Comparison of ENCODE assay signal across 10 cellular contexts in the genomic region with DNA sequence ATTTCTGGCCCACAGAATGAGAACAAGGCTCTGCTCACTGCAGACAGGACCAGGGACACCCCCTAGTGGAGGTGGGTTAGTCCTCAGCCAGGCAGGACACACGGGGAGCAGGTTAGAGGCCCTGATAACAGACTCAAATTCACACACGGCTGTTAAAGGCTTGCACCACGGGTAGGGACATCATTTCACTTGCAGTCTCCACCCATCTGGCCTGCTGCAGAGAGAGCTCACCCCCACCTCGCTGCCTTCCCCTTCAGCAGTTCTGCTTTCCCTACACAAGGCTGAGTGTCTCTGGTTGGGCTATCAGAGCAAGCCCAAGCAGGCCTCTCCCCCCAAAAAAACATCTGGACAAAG. TPM values are rescaled to one million over a fixed set of nuclear protein-coding genes. Genes with fewer than 3 reads are reported as not detected.
DNase-seq lines count a peak whose midpoint lies in the region; ATAC-seq, FAIRE-seq and TF ChIP-seq lines count a peak whose summit lies in the region.
"Had no signal": no experiment of that assay in that cellular context is flagged by ENCODE, and none has a peak within 500 bp of the region (broad histone marks: within the 10 kb centered on the region; RNA-seq: fewer than 3 reads in every experiment).

No MANE protein-coding gene starts in this region.

- no peak overlapping the region for H2BK120ac ChIP-seq in H9 (ENCODE audit: low read depth, low read length, poor library complexity, severe bottlenecking)

- H2AFZ ChIP-seq in H9 (ENCODE audit: low read length) = no peak overlapping the region
- H2AFZ ChIP-seq in astrocyte (ENCODE audit: low read depth, low read length) = no peak overlapping the region
- no peak overlapping the region for H2AFZ ChIP-seq in HepG2 (ENCODE audit: low read length)

- H3K4me3 Mint-ChIP-seq in H9 (no peak overlapping the region; a peak in 1 of 5 replicates), astrocyte (ENCODE audit: unreplicated experiment) (no peak overlapping the region)
- H3K4me3 Mint-ChIP-seq: nephron progenitor cell had no signal

- H3K27me3 ChIP-seq in BLaER1 = no peaks in the 10 kb centered on the region
- no peaks in the 10 kb centered on the region for H3K27me3 ChIP-seq in H9 (ENCODE audit: insufficient read depth, low read length)
- H3K27me3 ChIP-seq in astrocyte (ENCODE audit: insufficient read depth, low read length) = no peaks in the 10 kb centered on the region
- H3K27me3 ChIP-seq in HepG2 (ENCODE audit: control insufficient read depth in 1 of 2, insufficient read depth in 2 of 2, low read length in 2 of 2) = no peaks in the 10 kb centered on the region
- no peaks in the 10 kb centered on the region for H3K27me3 ChIP-seq in testis

- no peak overlapping the region for H2BK12ac ChIP-seq in H9 (ENCODE audit: insufficient read length, low read depth, low read length)

- H3K79me1 ChIP-seq in H9 (ENCODE audit: insufficient read depth, low read depth, low read length, poor library complexity, severe bottlenecking) = no peaks in the 10 kb centered on the region

- no peaks in the 10 kb centered on the region for H3K27me3 Mint-ChIP-seq in H9 (ENCODE audit: low read depth)
- H3K27me3 Mint-ChIP-seq in astrocyte (ENCODE audit: low read depth, unreplicated experiment) = no peaks in the 10 kb centered on the region

- H4K20me1 ChIP-seq in BLaER1 = peaks cover 100% of the 10 kb centered on the region
- no peaks in the 10 kb centered on the region for H4K20me1 ChIP-seq in H9 (ENCODE audit: control insufficient read depth, insufficient read depth, insufficient read length)
- peaks cover 95% of the 10 kb centered on the region for H4K20me1 ChIP-seq in astrocyte (ENCODE audit: insufficient read depth, low read length)
- H4K20me1 ChIP-seq in HepG2 (ENCODE audit: insufficient read depth, low read length) = no peaks in the 10 kb centered on the region

- H4K5ac ChIP-seq in H9 (ENCODE audit: insufficient read length, low read depth, low read length) = no peak overlapping the region

- H3K9me3 ChIP-seq in BLaER1 (no peaks in the 10 kb centered on the region), H9 (ENCODE audit: control insufficient read depth, low read depth, low read length) (no peaks in the 10 kb centered on the region), astrocyte (ENCODE audit: insufficient read depth, low read depth, low read length) (no peaks in the 10 kb centered on the region), HepG2 (ENCODE audit: low read length) (no peaks in the 10 kb centered on the region), testis (no peaks in the 10 kb centered on the region)

- H3K4me2 ChIP-seq in BLaER1 (no peak overlapping the region), H9 (ENCODE audit: insufficient read depth, insufficient read length, low read length) (no peak overlapping the region), astrocyte (ENCODE audit: low read length) (no peak overlapping the region), HepG2 (ENCODE audit: low read depth, low read length) (no peak overlapping the region)

- H2BK20ac ChIP-seq in H9 (ENCODE audit: low read depth, low read length, poor library complexity, severe bottlenecking) = no peak overlapping the region

- POLR2A ChIA-PET in HepG2 (lab: Yijun Ruan, JAX) = interaction anchor here (1.0 to 1.4 kb wide), 3 partner anchors 9 to 23 kb away, joined by 4 to 9 read pairs (median 5); a partner anchor contains a TSS

- H3K4me1 ChIP-seq in BLaER1 (peaks cover 82% of the 10 kb centered on the region), H9 (ENCODE audit: insufficient read depth, low read length) (peaks cover 4% of the 10 kb centered on the region; the same call in 1 of the 2 replicates), astrocyte (ENCODE audit: insufficient read depth, low read length) (peaks cover 14% of the 10 kb centered on the region), HepG2 (ENCODE audit: insufficient read depth, low read length) (peaks cover 26% of the 10 kb centered on the region), testis (peaks cover 17% of the 10 kb centered on the region)

- H3K4me3 ChIP-seq in BLaER1 (no peak overlapping the region), astrocyte (ENCODE audit: insufficient read depth, low read depth, low read length) (no peak overlapping the region), HepG2 (replicated peaks in 1 of 3; ENCODE audit: insufficient read depth in 1 of 3, low read depth in 2 of 3, low read length in 3 of 3) (no peak overlapping the region), testis (no peak overlapping the region)

- FAIRE-seq in astrocyte (lab: Jason Lieb, UNC) (no peak), HepG2 (lab: Jason Lieb, UNC) (peak; percentile 15)

- no CpG with 5 or more reads among the region's 4 CpGs for WGBS in H9 (ENCODE audit: extremely low coverage, insufficient read length, low lambda C conversion rate)
- WGBS in HepG2 (ENCODE audit: low lambda C conversion rate) = 67% methylated on average over 1 of the region's 4 CpGs
- WGBS in testis, 2 donors = 38 to 49% methylated on average over 4 of the region's 4 CpGs

- TF ChIP-seq POLR2A in HepG2 (IDR thresholded peaks at IDR 0.05; ENCODE audit: insufficient read depth in 1 of 2, low read depth in 2 of 2, low read length in 2 of 2) (no peak), testis (IDR thresholded peaks at IDR 0.05) (no peak)

- no peak overlapping the region for H4K91ac ChIP-seq in H9 (ENCODE audit: insufficient read length, low read depth, low read length)

- H3K36me3 Mint-ChIP-seq in H9 (ENCODE audit: insufficient read depth in 1 of 3, low read depth in 3 of 3) = peaks cover 15 to 64% (median 59%) of the 10 kb centered on the region in 3 experiments; a peak in 6 of 7 replicates
- peaks cover 47% of the 10 kb centered on the region for H3K36me3 Mint-ChIP-seq in astrocyte (ENCODE audit: low read depth, unreplicated experiment)

- no peak overlapping the region for H2AK5ac ChIP-seq in H9 (ENCODE audit: insufficient read length, low read length)

- H3K23me2 ChIP-seq in H9 (ENCODE audit: insufficient read length, low read depth, low read length, poor library complexity, severe bottlenecking) = no peaks in the 10 kb centered on the region

- no peak overlapping the region for H3T11ph ChIP-seq in H9 (ENCODE audit: low read length)

- peak; percentile 40; the same call in 2 of the 3 replicates for TF ChIP-seq CTCF in H9 (conservative IDR thresholded peaks at IDR 0.05)
- TF ChIP-seq CTCF in astrocyte (IDR thresholded peaks at IDR 0.05; ENCODE audit: insufficient read depth, low read depth, low read length) = no peak
- TF ChIP-seq CTCF in HepG2 (CRISPR knock-in tag; IDR thresholded peaks at IDR 0.05) = peak; percentile 60
- TF ChIP-seq CTCF in testis (IDR thresholded peaks at IDR 0.05) = no peak

- no peak for TF ChIP-seq RAD21 in HepG2 (CRISPR knock-in tag; IDR thresholded peaks at IDR 0.05)

- peaks cover 100% of the 10 kb centered on the region for H3K36me3 ChIP-seq in BLaER1
- H3K36me3 ChIP-seq in astrocyte (ENCODE audit: insufficient read depth, low read length) = peaks cover 42% of the 10 kb centered on the region
- H3K36me3 ChIP-seq in HepG2 (replicated peaks in 1 of 2; ENCODE audit: control insufficient read depth in 1 of 2, insufficient read depth in 2 of 2, low read length in 2 of 2) = peaks cover 34 to 60% of the 10 kb centered on the region in 2 experiments; a peak in 4 of 5 replicates
- H3K36me3 ChIP-seq in testis (ENCODE audit: low read depth, missing control alignments) = no peaks in the 10 kb centered on the region

- no TSS peak for BruUV-seq in HepG2 (replicated peaks; lab: Mats Ljungman, UMichigan)

- H2BK15ac ChIP-seq in H9 (ENCODE audit: low read depth, low read length) = no peak overlapping the region

- H2BK5ac ChIP-seq in H9 (ENCODE audit: insufficient read length, low read length) = no peak overlapping the region

- peaks cover 36% of the 10 kb centered on the region in 2 experiments for H3K4me1 Mint-ChIP-seq in H9
- peaks cover 38% of the 10 kb centered on the region for H3K4me1 Mint-ChIP-seq in astrocyte (ENCODE audit: low read depth, unreplicated experiment)

- H4K8ac ChIP-seq in H9 (replicated peaks; ENCODE audit: insufficient read length, low read depth, low read length) = no peak overlapping the region

- no peak overlapping the region for H3K56ac ChIP-seq in H9 (ENCODE audit: insufficient read length, low read depth, low read length)

- TF ChIP-seq EP300 in HepG2 (IDR thresholded peaks at IDR 0.05; ENCODE audit: low read depth in 2 of 2, low read length in 2 of 2) (no peak), HepG2 (CRISPR knock-in tag; IDR thresholded peaks at IDR 0.05; ENCODE audit: borderline replicate concordance) (no peak)

- no peaks in the 10 kb centered on the region for H3K79me2 ChIP-seq in H9 (ENCODE audit: insufficient read depth, low read length)
- H3K79me2 ChIP-seq in astrocyte (ENCODE audit: insufficient read depth, low read length) = peaks cover 47% of the 10 kb centered on the region
- H3K79me2 ChIP-seq in HepG2 (ENCODE audit: insufficient read depth, low read length) = no peaks in the 10 kb centered on the region

- no peaks in the 10 kb centered on the region; a peak in 1 of 5 replicates for H3K9me3 Mint-ChIP-seq in H9
- no peaks in the 10 kb centered on the region for H3K9me3 Mint-ChIP-seq in astrocyte (ENCODE audit: unreplicated experiment)
- H3K9me3 Mint-ChIP-seq: nephron progenitor cell had no signal

- ATAC-seq in HepG2 (peak; percentile 64), HG03432 (IDR thresholded peaks at IDR 0.05; ENCODE audit: unreplicated experiment) (no peak), GM18870 (IDR thresholded peaks at IDR 0.05; ENCODE audit: unreplicated experiment) (no peak), GM19395 (IDR thresholded peaks at IDR 0.05; ENCODE audit: unreplicated experiment) (no peak)

- no peak overlapping the region for H3K23ac ChIP-seq in H9 (ENCODE audit: insufficient read length, low read depth, low read length)

- no peak for DNase-seq in H9
- no peak for DNase-seq in astrocyte (ENCODE audit: low read depth)
- DNase-seq in HepG2 (ENCODE audit: low spot score) = no peak
- DNase-seq in testis = no peak
- DNase-seq: DMS79 treated with DMSO at 0.1 percent for 48 hours had no signal

- H3K14ac ChIP-seq in H9 (ENCODE audit: insufficient read depth, low read length) = no peak overlapping the region

- in situ Hi-C loops in HepG2 (cut with HindIII; ENCODE audit: extremely low pct_ligation_motif_present, low pct_unique_long_range_greater_than_20kb) = no loop called here

- H3K27ac Mint-ChIP-seq in H9 (peak overlapping the region in 1 of 3 experiments; percentile 29; a peak in 1 of 7 replicates), astrocyte (ENCODE audit: unreplicated experiment) (peak overlapping the region; percentile 59)
- H3K27ac Mint-ChIP-seq: nephron progenitor cell had no signal

- H3K4ac ChIP-seq in H9 (ENCODE audit: low read depth, low read length) = no peak overlapping the region

- CTCF ChIA-PET in HepG2 (lab: Yijun Ruan, JAX; ENCODE audit: low intra/inter-chr PET ratio, low total read pairs) = interaction anchor here (1.2 to 1.7 kb wide), 2 partner anchors 24 to 94 kb away, joined by 3 to 7 read pairs; no protein-coding TSS in a partner anchor

- H3K27ac ChIP-seq in BLaER1 (peak overlapping the region; percentile 24), H9 (ENCODE audit: insufficient read length, low read depth, low read length) (no peak overlapping the region), astrocyte (ENCODE audit: low read depth, low read length) (no peak overlapping the region), HepG2 (ENCODE audit: extremely low read length, insufficient read depth, low read length) (no peak overlapping the region), testis (no peak overlapping the region)

- intact Hi-C loops in HepG2 (cut with micrococcal nuclease; ENCODE audit: unreplicated experiment) (loop anchor here (2.0 kb wide), 1 partner anchor 19 kb away; no protein-coding TSS in a partner anchor), testis (cut with DNase I; ENCODE audit: low total_unique reads) (no loop called here)

- H3K18ac ChIP-seq in H9 (ENCODE audit: insufficient read length, low read depth, low read length) = no peak overlapping the region

- H3K9ac ChIP-seq in BLaER1 = peak overlapping the region; percentile 32; the same call in 1 of the 2 replicates
- H3K9ac ChIP-seq in H9 (ENCODE audit: extremely low read depth, insufficient read length, low read length) = no peak overlapping the region
- no peak overlapping the region for H3K9ac ChIP-seq in astrocyte (ENCODE audit: low read length)
- H3K9ac ChIP-seq in HepG2 (ENCODE audit: insufficient read depth, low read depth, low read length) = no peak overlapping the region

RNA-seq across cellular contexts. Expression of a gene that starts 20.6 kb away (rescaled TPM):
- total RNA-seq in H9 (2021) (18.7 and 20.8 TPM in 2 replicates), astrocyte (51.7 and 56.6 TPM in 2 replicates), HepG2 (2016; rRNA removed; fragmentation: Illumina TruSeq; extraction: Trizol) (1.3 and 1.6 TPM in 2 replicates), testis (100 to 1,000 TPM in 1 of 2 donors, 10 to 100 TPM in 1; 96.8 to 113 TPM)
- 0.10 and 0.18 TPM in 2 replicates for total RNA-seq in HepG2 (2016; cell fraction: cytosol; rRNA removed; fragmentation: Illumina TruSeq; extraction: Trizol; ENCODE audit: low read depth)
- total RNA-seq in HepG2 (2016; cell fraction: insoluble cytoplasmic fraction; rRNA removed; fragmentation: Illumina TruSeq; extraction: Trizol) = 0.94 and 1.4 TPM in 2 replicates
- total RNA-seq in HepG2 (2016; cell fraction: membrane; rRNA removed; fragmentation: Illumina TruSeq; extraction: Trizol) = 0.86 and 1.1 TPM in 2 replicates
- total RNA-seq in HepG2 (2016; cell fraction: nucleus; rRNA removed; fragmentation: Illumina TruSeq; extraction: Trizol) = 1.6 and 2.1 TPM in 2 replicates
- polyA plus RNA-seq in HepG2 (2011; rRNA removed) (3.9 and 4.8 TPM in 2 replicates), testis (ENCODE audit: insufficient read depth, low read depth, low replicate concordance) (34.4 TPM)
- polyA plus RNA-seq in HepG2 (2011; cell fraction: cytosol; rRNA removed) = 3.4 and 4.5 TPM in 2 replicates
- polyA plus RNA-seq in HepG2 (2011; cell fraction: nucleus; rRNA removed) = 16.7 and 19.0 TPM in 2 replicates
- polyA plus RNA-seq in HepG2 (2012) = 7.2 and 7.9 TPM in 2 replicates
- 0.14 and 0.24 TPM in 2 replicates for polyA plus RNA-seq in HepG2 (2016; cell fraction: cytosol; fragmentation: Illumina TruSeq; extraction: Trizol; ENCODE audit: low read depth)
- polyA plus RNA-seq in HepG2 (2016; cell fraction: insoluble cytoplasmic fraction; fragmentation: Illumina TruSeq; extraction: Trizol; ENCODE audit: low read depth) = 2.7 and 4.2 TPM in 2 replicates
- polyA plus RNA-seq in HepG2 (2016; cell fraction: membrane; fragmentation: Illumina TruSeq; extraction: Trizol; ENCODE audit: low read depth) = 0.64 and 0.70 TPM in 2 replicates
- polyA plus RNA-seq in HepG2 (2016; cell fraction: nucleus; fragmentation: Illumina TruSeq; extraction: Trizol; ENCODE audit: insufficient read depth, low read depth) = 5.2 and 6.2 TPM in 2 replicates
- 6.9 and 12.7 TPM in 2 replicates for polyA minus RNA-seq in HepG2 (2011; rRNA and poly(A)+ RNA removed; ENCODE audit: low replicate concordance)
- polyA minus RNA-seq in HepG2 (2011; cell fraction: cytosol; rRNA and poly(A)+ RNA removed) = 4.3 and 7.2 TPM in 2 replicates
- polyA minus RNA-seq in HepG2 (2011; cell fraction: nucleus; rRNA and poly(A)+ RNA removed) = 5.4 and 6.3 TPM in 2 replicates

Comparison
In these comparisons a context has a peak if more than half of its experiments do, and no peak if none do; other contexts are left out.
1. CTCF ChIP-seq: peak in H9 (single experiment) and HepG2 (single experiment); none in astrocyte (single experiment) and testis (0 of 3).